In the genomic region with DNA sequence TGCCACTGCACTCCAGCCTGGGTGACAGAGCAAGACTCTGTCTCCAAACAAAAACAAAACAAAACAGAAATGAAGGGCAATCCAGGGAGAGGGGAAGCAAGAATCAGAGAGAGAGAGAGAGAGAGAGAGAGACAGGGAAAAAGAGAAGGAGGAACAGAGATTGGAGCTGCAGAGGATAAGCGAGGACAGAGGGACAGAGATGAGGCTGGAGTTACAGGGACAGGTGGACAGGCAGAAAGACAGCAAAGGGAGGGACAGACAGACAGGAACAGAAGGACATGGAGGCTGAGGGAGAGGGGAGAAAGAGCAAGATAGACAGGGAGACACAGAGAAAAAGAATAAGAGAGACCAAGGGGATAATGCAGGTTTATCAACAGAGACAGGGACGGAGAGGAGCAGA, we compare ENCODE assay signal across 19 cellular contexts. TPM values are rescaled to one million over a fixed set of nuclear protein-coding genes. Genes with fewer than 3 reads are reported as not detected.
"Had no signal": no experiment of that assay in that cellular context is flagged by ENCODE, and none has a peak within 500 bp of the region (broad histone marks: within the 10 kb centered on the region; RNA-seq: fewer than 3 reads in every experiment).

No MANE protein-coding gene starts in this region.

- H3K9me3 Mint-ChIP-seq: activated naive CD4-positive, alpha-beta T cell treated with anti-CD3 and anti-CD28 coated beads, Interleukin-2, amount 10 ng/mL, durations not matched to agents 7 days and 5 days; activated T-helper 2 cell treated with anti-CD3 and anti-CD28 coated beads, Interferon-gamma antibody, Interleukin-2, Interleukin-4, amounts not matched to agents 10 μg/mL and 5 μg/mL and 100 μg/mL, durations not matched to agents 14 hours and 24 hours and 36 hours; natural killer cell had no signal

- H3K27me3 ChIP-seq: ovary, uterus had no signal

- H3K36me3 Mint-ChIP-seq: activated naive CD4-positive, alpha-beta T cell treated with anti-CD3 and anti-CD28 coated beads, Interleukin-2, amount 10 ng/mL, durations not matched to agents 7 days and 5 days; natural killer cell had no signal

- H3K4me3 ChIP-seq: coronary artery, gastroesophageal sphincter, lung, mucosa of descending colon, ovary, uterus had no signal

- H3K27ac Mint-ChIP-seq: activated naive CD4-positive, alpha-beta T cell treated with anti-CD3 and anti-CD28 coated beads, Interleukin-2, amount 10 ng/mL, durations not matched to agents 7 days and 5 days; activated T-helper 2 cell treated with anti-CD3 and anti-CD28 coated beads, Interferon-gamma antibody, Interleukin-2, Interleukin-4, amounts not matched to agents 10 μg/mL and 5 μg/mL and 100 μg/mL, durations not matched to agents 14 hours and 24 hours and 36 hours; natural killer cell had no signal

- H3K9me3 ChIP-seq: gastroesophageal sphincter, mucosa of descending colon, ovary, uterus had no signal

- H3K27ac ChIP-seq: coronary artery, gastroesophageal sphincter, ovary, uterus had no signal

- H3K4me3 Mint-ChIP-seq: activated naive CD4-positive, alpha-beta T cell treated with anti-CD3 and anti-CD28 coated beads, Interleukin-2, amount 10 ng/mL, durations not matched to agents 7 days and 5 days; natural killer cell had no signal

- H3K36me3 ChIP-seq: gastroesophageal sphincter, ovary, uterus had no signal

- H3K4me1 Mint-ChIP-seq: natural killer cell had no signal

- DNase-seq: activated CD4-positive, alpha-beta T cell treated with anti-CD3 and anti-CD28 coated beads, Interleukin-2, amount 50 U/mL, for 1 hour; activated CD4-positive, CD25-positive, alpha-beta regulatory T cell; activated naive CD4-positive, alpha-beta T cell treated with anti-CD3 and anti-CD28 coated beads, Interleukin-2, amount 10 ng/mL, durations not matched to agents 7 days and 5 days; activated T-cell treated with anti-CD3 and anti-CD28 coated beads for 4 hours; caudate nucleus; effector CD4-positive, alpha-beta T cell; hippocampal formation; mucosa of descending colon; natural killer cell; ovary; stimulated activated CD4-positive, alpha-beta T cell treated with anti-CD3 and anti-CD28 coated beads, Interleukin-15, amount 100 ng/mL, for 24 hours; stimulated activated CD4-positive, alpha-beta T cell treated with anti-CD3 and anti-CD28 coated beads, Interleukin-4, amount 100 ng/mL, for 4 hours; uterus had no signal

- H3K4me1 ChIP-seq: gastroesophageal sphincter, uterus had no signal

RNA-seq across cellular contexts. Expression of a gene that starts 1.3 kb away (rescaled TPM):
- total RNA-seq: activated CD8-positive, alpha-beta memory T cell treated with anti-CD3 and anti-CD28 coated beads for 36 hours; activated T-helper 2 cell treated with anti-CD3 and anti-CD28 coated beads, Interferon-gamma antibody, Interleukin-2, Interleukin-4, amounts not matched to agents 10 μg/mL and 5 μg/mL and 100 μg/mL, durations not matched to agents 14 hours and 24 hours and 36 hours; gastroesophageal sphincter; lung; mucosa of descending colon; natural killer cell; ovary; T-helper 1 cell treated with Interleukin-12 subunit alpha and Interleukin-12 subunit beta and Interleukin-4 antibody, amounts not matched to agents 30 ng/mL and 1 ng/mL, for 36 hours; uterus had no signal

RNA-seq across cellular contexts. Expression of a gene that starts 16.1 kb away (rescaled TPM):
- total RNA-seq: activated CD8-positive, alpha-beta memory T cell treated with anti-CD3 and anti-CD28 coated beads for 36 hours; activated T-helper 2 cell treated with anti-CD3 and anti-CD28 coated beads, Interferon-gamma antibody, Interleukin-2, Interleukin-4, amounts not matched to agents 10 μg/mL and 5 μg/mL and 100 μg/mL, durations not matched to agents 14 hours and 24 hours and 36 hours; gastroesophageal sphincter; lung; mucosa of descending colon; natural killer cell; ovary; T-helper 1 cell treated with Interleukin-12 subunit alpha and Interleukin-12 subunit beta and Interleukin-4 antibody, amounts not matched to agents 30 ng/mL and 1 ng/mL, for 36 hours; uterus had no signal

RNA-seq across cellular contexts. Expression of a gene that starts 38.6 kb away (rescaled TPM):
- total RNA-seq: activated CD8-positive, alpha-beta memory T cell treated with anti-CD3 and anti-CD28 coated beads for 36 hours; activated T-helper 2 cell treated with anti-CD3 and anti-CD28 coated beads, Interferon-gamma antibody, Interleukin-2, Interleukin-4, amounts not matched to agents 10 μg/mL and 5 μg/mL and 100 μg/mL, durations not matched to agents 14 hours and 24 hours and 36 hours; gastroesophageal sphincter; lung; mucosa of descending colon; natural killer cell; ovary; T-helper 1 cell treated with Interleukin-12 subunit alpha and Interleukin-12 subunit beta and Interleukin-4 antibody, amounts not matched to agents 30 ng/mL and 1 ng/mL, for 36 hours; uterus had no signal
